Comparison of ENCODE assay signal across 10 cellular contexts in genomic region chr9:137163101-137163661, GRCh38. TPM values are rescaled to one million over a fixed set of nuclear protein-coding genes. Genes with fewer than 3 reads are reported as not detected.
DNase-seq lines count a peak whose midpoint lies in the region; ATAC-seq and TF ChIP-seq lines count a peak whose summit lies in the region.
"Had no signal": no experiment of that assay in that cellular context is flagged by ENCODE, and none has a peak within 500 bp of the region (broad histone marks: within the 10 kb centered on the region; RNA-seq: fewer than 3 reads in every experiment).

No MANE protein-coding gene starts in this region.

- no peak overlapping the region for H3K9ac ChIP-seq in skeletal muscle satellite cell (ENCODE audit: low read depth, low read length)

- H3K4me3 ChIP-seq in GM12865 (ENCODE audit: low read depth, low read length): peak overlapping the region; percentile 39
- H3K4me3 ChIP-seq in ascending aorta: peak overlapping the region; percentile 18 to 46
- peak overlapping the region; percentile 30; the same call in 1 of the 2 replicates for H3K4me3 ChIP-seq in iPS DF 6.9 (ENCODE audit: low read length)
- H3K4me3 ChIP-seq in skeletal muscle satellite cell (ENCODE audit: low read length): peak overlapping the region; percentile 28
- H3K4me3 ChIP-seq in CD4-positive, alpha-beta memory T cell (ENCODE audit: low read length in 2 of 2): no peak overlapping the region

- peaks cover 4 to 16% (median 7%) of the 10 kb centered on the region in 4 donors for H3K4me1 Mint-ChIP-seq in CD4-positive, alpha-beta memory T cell

- ATAC-seq in HG02763 (IDR thresholded peaks at IDR 0.05; ENCODE audit: unreplicated experiment) (no peak), GM18907 (IDR thresholded peaks at IDR 0.05; ENCODE audit: unreplicated experiment) (no peak)

- DNase-seq in GM12865 (ENCODE audit: low read depth) (peak; percentile 30), ascending aorta (ENCODE audit: low spot score in 2 of 2) (no peak), iPS DF 6.9 (ENCODE audit: low read depth, low spot score) (no peak), LoVo (ENCODE audit: low spot score) (no peak)
- DNase-seq in CD4-positive, alpha-beta memory T cell: no peak

- H3K4me1 ChIP-seq in ascending aorta (peaks cover 12 to 19% of the 10 kb centered on the region in 2 donors), iPS DF 6.9 (ENCODE audit: control insufficient read depth, insufficient read depth, low read length) (peaks cover 8% of the 10 kb centered on the region; the same call in 1 of the 2 replicates), skeletal muscle satellite cell (ENCODE audit: control insufficient read depth, insufficient read depth, low read length) (no peaks in the 10 kb centered on the region)
- peaks cover 6% of the 10 kb centered on the region for H3K4me1 ChIP-seq in CD4-positive, alpha-beta memory T cell (ENCODE audit: insufficient read depth, low read length)

- no CpG with 5 or more reads among the region's 43 CpGs for WGBS in iPS DF 6.9 (ENCODE audit: insufficient coverage, insufficient read length)

- H3K9me3 ChIP-seq in ascending aorta: no peaks in the 10 kb centered on the region
- no peaks in the 10 kb centered on the region for H3K9me3 ChIP-seq in iPS DF 6.9 (ENCODE audit: control insufficient read depth, insufficient read depth, low read length)
- no peaks in the 10 kb centered on the region for H3K9me3 ChIP-seq in skeletal muscle satellite cell (replicated peaks; ENCODE audit: low read length)
- H3K9me3 ChIP-seq in CD4-positive, alpha-beta memory T cell (ENCODE audit: control insufficient read depth in 1 of 2, low read length in 2 of 2): no peaks in the 10 kb centered on the region
- H3K9me3 ChIP-seq: neutrophil had no signal

- H3K4me3 Mint-ChIP-seq in CD4-positive, alpha-beta memory T cell: peak overlapping the region in 2 of 8 donors; percentile 15 to 35

- POLR2A ChIA-PET in CD4-positive, alpha-beta memory T cell (lab: Charles Lee; ENCODE audit: partially characterized antibody): interaction anchor here (0.6 to 1.4 kb wide), 4 partner anchors 25 to 78 kb away, joined by 3 to 4 read pairs (median 3); partner anchors contain the start of gene TUBB4B

- no peak overlapping the region for H3K27ac ChIP-seq in ascending aorta
- no peak overlapping the region for H3K27ac ChIP-seq in iPS DF 6.9 (ENCODE audit: low read length)
- H3K27ac ChIP-seq in CD4-positive, alpha-beta memory T cell (ENCODE audit: low read depth, low read length): no peak overlapping the region
- H3K27ac ChIP-seq: neutrophil had no signal

- H3K27ac Mint-ChIP-seq in CD4-positive, alpha-beta memory T cell: no peak overlapping the region

- TF ChIP-seq CTCF in GM12865 (IDR thresholded peaks at IDR 0.05; ENCODE audit: insufficient read depth, low read depth, low read length, missing control alignments): no peak
- no peak for TF ChIP-seq CTCF in ascending aorta (IDR thresholded peaks at IDR 0.05)

- intact Hi-C loops in ascending aorta (cut with DNase I): no loop called here
- intact Hi-C loops in CD4-positive, alpha-beta memory T cell (cut with micrococcal nuclease): no loop called here

- H3K27me3 ChIP-seq in ascending aorta: peaks cover 69% of the 10 kb centered on the region
- H3K27me3 ChIP-seq in iPS DF 6.9 (ENCODE audit: control insufficient read depth, insufficient read depth, low read length): peaks cover 38% of the 10 kb centered on the region
- H3K27me3 ChIP-seq in skeletal muscle satellite cell (ENCODE audit: control insufficient read depth, insufficient read depth, low read length): peaks cover 80% of the 10 kb centered on the region
- peaks cover 19% of the 10 kb centered on the region for H3K27me3 ChIP-seq in CD4-positive, alpha-beta memory T cell (ENCODE audit: insufficient read depth, low read length)

- H3K36me3 ChIP-seq in ascending aorta: no peaks in the 10 kb centered on the region
- H3K36me3 ChIP-seq in iPS DF 6.9 (ENCODE audit: control insufficient read depth, insufficient read depth, low read length): no peaks in the 10 kb centered on the region; the same call in 1 of the 2 replicates
- H3K36me3 ChIP-seq in skeletal muscle satellite cell (ENCODE audit: insufficient read depth, low read length): no peaks in the 10 kb centered on the region
- H3K36me3 ChIP-seq in CD4-positive, alpha-beta memory T cell (ENCODE audit: insufficient read depth, low read length): no peaks in the 10 kb centered on the region
- H3K36me3 ChIP-seq: neutrophil had no signal

- peaks cover 15 to 26% of the 10 kb centered on the region in 2 donors for H3K27me3 Mint-ChIP-seq in CD4-positive, alpha-beta memory T cell

- no peaks in the 10 kb centered on the region for H3K9me3 Mint-ChIP-seq in CD4-positive, alpha-beta memory T cell

- CTCF ChIA-PET in CD4-positive, alpha-beta memory T cell (lab: Charles Lee; ENCODE audit: partially characterized antibody): interaction anchor here (0.5 kb wide), 1 partner anchor 41 kb away, joined by 4 read pairs; no protein-coding TSS in a partner anchor

- peak overlapping the region; percentile 78 for H3K4me2 ChIP-seq in skeletal muscle satellite cell (ENCODE audit: low read length)

- no peaks in the 10 kb centered on the region for H3K36me3 Mint-ChIP-seq in CD4-positive, alpha-beta memory T cell

RNA-seq across cellular contexts. Expression of gene LRRC26, which starts 6.7 kb away (rescaled TPM):
- not detected for total RNA-seq in ascending aorta
- total RNA-seq in skeletal muscle satellite cell (2012; rRNA removed): not detected in 2 replicates
- total RNA-seq in CD4-positive, alpha-beta memory T cell: not detected
- polyA plus RNA-seq in CD4-positive, alpha-beta memory T cell: not detected
- total RNA-seq: LHCN-M2 had no signal

RNA-seq across cellular contexts. Expression of gene TMEM210, which starts 8.7 kb away (rescaled TPM):
- total RNA-seq in ascending aorta: not detected
- total RNA-seq in skeletal muscle satellite cell (2012; rRNA removed): not detected in 2 replicates
- not detected for total RNA-seq in CD4-positive, alpha-beta memory T cell
- not detected for polyA plus RNA-seq in CD4-positive, alpha-beta memory T cell
- total RNA-seq: LHCN-M2 had no signal

RNA-seq across cellular contexts. Expression of gene GRIN1, which starts 24.2 kb away (rescaled TPM):
- total RNA-seq in ascending aorta: not detected
- total RNA-seq in skeletal muscle satellite cell (2012; rRNA removed): under 0.01 TPM in 1 of 2 replicates, not detected in the other
- not detected for total RNA-seq in CD4-positive, alpha-beta memory T cell
- not detected for polyA plus RNA-seq in CD4-positive, alpha-beta memory T cell

RNA-seq across cellular contexts. Expression of gene ANAPC2, which starts 25.2 kb away (rescaled TPM):
- total RNA-seq in ascending aorta: 24.1 TPM
- 17.5 and 21.5 TPM in 2 replicates for total RNA-seq in skeletal muscle satellite cell (2012; rRNA removed)
- 100 to 1,000 TPM; 116 to 125 TPM for total RNA-seq in CD4-positive, alpha-beta memory T cell
- polyA plus RNA-seq in CD4-positive, alpha-beta memory T cell: 1 to 10 TPM; 3.2 to 5.7 TPM

RNA-seq across cellular contexts. Expression of gene SSNA1, which starts 25.3 kb away (rescaled TPM):
- 123 TPM for total RNA-seq in ascending aorta
- total RNA-seq in skeletal muscle satellite cell (2012; rRNA removed): 64.6 and 103 TPM in 2 replicates
- 10 to 100 TPM; 48.6 to 49.5 TPM for total RNA-seq in CD4-positive, alpha-beta memory T cell
- 100 to 1,000 TPM; 117 to 161 TPM for polyA plus RNA-seq in CD4-positive, alpha-beta memory T cell

Comparison
In these comparisons a context has a peak if more than half of its experiments do, and no peak if none do; other contexts are left out.
1. H3K4me3 ChIP-seq: peak in GM12865 (single experiment), ascending aorta (2 of 2), iPS DF 6.9 (single experiment) and skeletal muscle satellite cell (single experiment); none in CD4-positive, alpha-beta memory T cell (0 of 2).